12 cellular contexts compared by ENCODE assay signal in the genomic region with DNA sequence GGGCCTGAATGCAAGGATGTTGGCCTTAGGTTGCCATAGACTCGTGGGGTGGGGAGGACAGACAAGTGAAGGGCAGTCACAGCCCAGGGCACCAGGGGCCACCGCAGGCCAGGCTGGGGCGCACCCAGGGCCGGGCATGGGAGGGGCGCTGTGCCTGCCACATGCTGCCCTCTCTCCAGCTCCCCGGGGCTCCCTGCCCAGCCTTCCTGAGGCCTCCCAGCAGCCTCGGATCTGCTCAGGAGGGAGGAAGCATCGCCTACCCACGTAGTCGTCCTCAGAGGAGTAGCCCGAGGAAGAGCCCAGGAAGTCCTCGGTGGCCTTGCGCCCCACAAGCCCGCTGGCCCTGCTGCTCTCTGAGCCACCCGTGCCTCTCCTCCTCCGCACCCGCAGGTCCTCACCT. TPM values are rescaled to one million over a fixed set of nuclear protein-coding genes. Genes with fewer than 3 reads are reported as not detected.
DNase-seq lines count a peak whose midpoint lies in the region; ATAC-seq, FAIRE-seq and TF ChIP-seq lines count a peak whose summit lies in the region.
"Had no signal": no experiment of that assay in that cellular context is flagged by ENCODE, and none has a peak within 500 bp of the region (broad histone marks: within the 10 kb centered on the region; RNA-seq: fewer than 3 reads in every experiment).

No MANE protein-coding gene starts in this region.

- peaks cover 58 to 82% (median 76%) of the 10 kb centered on the region in 11 experiments for H3K36me3 ChIP-seq in BLaER1 treated with 17β-estradiol and CSF1 and Interleukin-3, amounts not matched to agents 10 nM and 100 nM
- H3K36me3 ChIP-seq in GM12878 (ENCODE audit: control insufficient read depth in 2 of 2, insufficient read depth in 2 of 2, low read length in 1 of 2), result peaks cover 33 to 36% of the 10 kb centered on the region in 2 experiments

- peak overlapping the region; percentile 57 to 99 (median 98); a peak in 21 of 22 replicates for H3K27ac ChIP-seq in BLaER1 treated with 17β-estradiol and CSF1 and Interleukin-3, amounts not matched to agents 10 nM and 100 nM
- H3K27ac ChIP-seq in GM12878 (ENCODE audit: control insufficient read depth, insufficient read depth), result peak overlapping the region; percentile 93

- H3K4me2 ChIP-seq in BLaER1 treated with 17β-estradiol and CSF1 and Interleukin-3, amounts not matched to agents 10 nM and 100 nM, result peak overlapping the region; percentile 86 to 100 (median 98)
- peak overlapping the region; percentile 90 for H3K4me2 ChIP-seq in GM12878 (ENCODE audit: control insufficient read depth, insufficient read depth)

- no TSS peak for BruUV-seq in GM12878 (replicated peaks; lab: Mats Ljungman, UMichigan)

- peaks cover 34 to 77% (median 60%) of the 10 kb centered on the region in 11 experiments; a peak in 21 of 22 replicates for H4K20me1 ChIP-seq in BLaER1 treated with 17β-estradiol and CSF1 and Interleukin-3, amounts not matched to agents 10 nM and 100 nM
- H4K20me1 ChIP-seq in GM12878 (ENCODE audit: control insufficient read depth, insufficient read depth), result no peaks in the 10 kb centered on the region

- no peak for FAIRE-seq in GM12878 (lab: Jason Lieb, UNC)

- DNase-seq in GM12878 (ENCODE audit: low read depth, low spot score) (no peak), NCI-H128 (lab: John Stamatoyannopoulos, UW; ENCODE audit: unreplicated experiment) (no peak)
- no peak for DNase-seq in natural killer cell treated with Interleukin-12 subunit alpha and Interleukin-12 subunit beta and Interleukin-15 and Interleukin-18, amount 100 ng/mL, for 72 hours (ENCODE audit: low spot score)
- no peak for DNase-seq in activated effector memory CD4-positive, alpha-beta T cell treated with Interleukin-2 at 50 U/mL for 16 hours
- DNase-seq: EL; NCI-H1092; NCI-H446; stimulated activated CD4-positive, alpha-beta T cell treated with anti-CD3 and anti-CD28 coated beads, Interleukin-2, amount 100 ng/mL, for 48 hours had no signal

- RAD21 ChIA-PET in GM12878 (lab: Charles Lee; ENCODE audit: unreplicated experiment), result interaction anchor here (1.2 kb wide), 1 partner anchor 8 kb away, joined by 3 read pairs; no protein-coding TSS in a partner anchor

- H3K9me3 Mint-ChIP-seq in IgD-negative memory B cell, result no peaks in the 10 kb centered on the region
- no peaks in the 10 kb centered on the region for H3K9me3 Mint-ChIP-seq in natural killer cell treated with Interleukin-12 subunit alpha and Interleukin-12 subunit beta and Interleukin-15 and Interleukin-18, amount 100 ng/mL, for 72 hours

- H3K79me2 ChIP-seq in GM12878 (ENCODE audit: control insufficient read depth, insufficient read depth, low read length), result peaks cover 46% of the 10 kb centered on the region

- TF ChIP-seq CTCF in GM12878 (IDR thresholded peaks at IDR 0.05 in 2 of 3, conservative IDR thresholded peaks at IDR 0.05 in 1 of 3; ENCODE audit: control insufficient read depth in 2 of 3, extremely low read depth in 1 of 3, insufficient read depth in 1 of 3, low read depth in 3 of 3, low read length in 3 of 3), result no peak

- 90% methylated on average over 17 of the region's 17 CpGs for WGBS in GM12878 (ENCODE audit: insufficient coverage, insufficient replicate concordance, low lambda C conversion rate, missing lambda C conversion rate)

- peaks cover 22 to 30% (median 29%) of the 10 kb centered on the region in 3 donors for H3K4me1 Mint-ChIP-seq in IgD-negative memory B cell
- peaks cover 45 to 50% of the 10 kb centered on the region in 2 donors for H3K4me1 Mint-ChIP-seq in natural killer cell treated with Interleukin-12 subunit alpha and Interleukin-12 subunit beta and Interleukin-15 and Interleukin-18, amount 100 ng/mL, for 72 hours (ENCODE audit: low read depth in 2 of 2)

- no peak for TF ChIP-seq EP300 in GM12878 (IDR thresholded peaks at IDR 0.05; ENCODE audit: borderline replicate concordance in 1 of 2, control insufficient read depth in 1 of 2, low read depth in 2 of 2, low read length in 2 of 2)

- SMC1A ChIA-PET in GM12878 (lab: Charles Lee; ENCODE audit: uncharacterized antibody, unreplicated experiment), result interaction anchor here (1.7 kb wide), 1 partner anchor 17 kb away, joined by 5 read pairs; no protein-coding TSS in a partner anchor

- ATAC-seq in GM12878, result no peak
- ATAC-seq in natural killer cell treated with Interleukin-12 subunit alpha and Interleukin-12 subunit beta and Interleukin-15 and Interleukin-18, amount 100 ng/mL, for 72 hours, result no peak
- ATAC-seq in GM19452 (IDR thresholded peaks at IDR 0.05; ENCODE audit: unreplicated experiment), result no peak
- no peak for ATAC-seq in GM21737 (IDR thresholded peaks at IDR 0.05; ENCODE audit: unreplicated experiment)

- peak overlapping the region; percentile 33 to 99 (median 94); a peak in 18 of 20 replicates for H3K4me3 ChIP-seq in BLaER1 treated with 17β-estradiol and CSF1 and Interleukin-3, amounts not matched to agents 10 nM and 100 nM
- H3K4me3 ChIP-seq in GM12878, result 0 out of 2 replicates have a peak overlapping the region, but pooled peaks have one; percentile 46

- intact Hi-C loops in GM12878 (cut with micrococcal nuclease; ENCODE audit: unreplicated experiment), result loop anchor here (10.0 kb wide), 1 partner anchor 906 kb away; a partner anchor contains a TSS

- no peak for TF ChIP-seq RAD21 in GM12878 (IDR thresholded peaks at IDR 0.05; ENCODE audit: insufficient read depth, low read depth, low read length)

- no peaks in the 10 kb centered on the region for H3K9me3 ChIP-seq in BLaER1 treated with 17β-estradiol and CSF1 and Interleukin-3, amounts not matched to agents 10 nM and 100 nM (replicated peaks in 1 of 11)
- no peaks in the 10 kb centered on the region for H3K9me3 ChIP-seq in GM12878 (replicated peaks; ENCODE audit: control insufficient read depth, insufficient read depth, low read length)

- H3K27me3 ChIP-seq in BLaER1 treated with 17β-estradiol and CSF1 and Interleukin-3, amounts not matched to agents 10 nM and 100 nM, result no peaks in the 10 kb centered on the region
- no peaks in the 10 kb centered on the region for H3K27me3 ChIP-seq in GM12878 (replicated peaks in 1 of 2; ENCODE audit: control insufficient read depth in 2 of 2, insufficient read depth in 2 of 2, low read length in 1 of 2)

- H3K27me3 Mint-ChIP-seq in IgD-negative memory B cell, result no peaks in the 10 kb centered on the region
- H3K27me3 Mint-ChIP-seq in natural killer cell treated with Interleukin-12 subunit alpha and Interleukin-12 subunit beta and Interleukin-15 and Interleukin-18, amount 100 ng/mL, for 72 hours, result no peaks in the 10 kb centered on the region

- peak overlapping the region in 3 of 4 donors; percentile 48 to 97 (median 95) for H3K4me3 Mint-ChIP-seq in IgD-negative memory B cell
- H3K4me3 Mint-ChIP-seq in natural killer cell treated with Interleukin-12 subunit alpha and Interleukin-12 subunit beta and Interleukin-15 and Interleukin-18, amount 100 ng/mL, for 72 hours, result peak overlapping the region; percentile 96

- POLR2A ChIA-PET in GM12878 (lab: Charles Lee), result interaction anchor here (0.6 to 5.1 kb wide), 2 partner anchors 44 to 66 kb away, joined by 14 to 27 read pairs; a partner anchor contains a TSS

- peaks cover 10% of the 10 kb centered on the region for H3K36me3 Mint-ChIP-seq in IgD-negative memory B cell
- H3K36me3 Mint-ChIP-seq in natural killer cell treated with Interleukin-12 subunit alpha and Interleukin-12 subunit beta and Interleukin-15 and Interleukin-18, amount 100 ng/mL, for 72 hours, result no peaks in the 10 kb centered on the region

- H2AFZ ChIP-seq in GM12878 (ENCODE audit: control insufficient read depth, low read depth, low read length), result no peak overlapping the region

- CTCF ChIA-PET in GM12878 (lab: Yijun Ruan, JAX), result interaction anchor here (2.3 kb wide), 1 partner anchor 16 kb away, joined by 10 read pairs; no protein-coding TSS in a partner anchor

- in situ Hi-C loops in GM12878 (cut with MboI), result no loop called here

- TF ChIP-seq POLR2A in GM12878 (IDR thresholded peaks at IDR 0.05; ENCODE audit: low read depth, low read length), result 0 out of 2 replicates have a peak, but pooled peaks have one; percentile 3

- peak overlapping the region in 2 of 3 donors; percentile 96 to 98 for H3K27ac Mint-ChIP-seq in IgD-negative memory B cell
- H3K27ac Mint-ChIP-seq in natural killer cell treated with Interleukin-12 subunit alpha and Interleukin-12 subunit beta and Interleukin-15 and Interleukin-18, amount 100 ng/mL, for 72 hours, result peak overlapping the region; percentile 94 to 97

- H3K9ac ChIP-seq in BLaER1 treated with 17β-estradiol and CSF1 and Interleukin-3, amounts not matched to agents 10 nM and 100 nM, result peak overlapping the region; percentile 58 to 98 (median 97); a peak in 21 of 22 replicates
- H3K9ac ChIP-seq in GM12878 (ENCODE audit: control insufficient read depth, insufficient read depth, low read length), result no peak overlapping the region; the same call in 1 of the 2 replicates

- H3K4me1 ChIP-seq in BLaER1 treated with 17β-estradiol and CSF1 and Interleukin-3, amounts not matched to agents 10 nM and 100 nM, result peaks cover 46 to 61% (median 54%) of the 10 kb centered on the region in 10 experiments
- H3K4me1 ChIP-seq in GM12878 (ENCODE audit: control insufficient read depth, insufficient read depth, low read length), result peaks cover 27% of the 10 kb centered on the region

RNA-seq across cellular contexts. Expression of a gene that starts 5.2 kb away (rescaled TPM):
- polyA plus RNA-seq in IgD-negative memory B cell (206 TPM), GM12878 (2011; rRNA removed) (18.6 and 38.7 TPM in 2 replicates), GM12878 (2014; fragmentation: Illumina TruSeq; extraction: Trizol) (8.7 and 26.2 TPM in 2 replicates), GM12878 (2014; fragmentation: Nextera tagmentation; extraction: Ambion mirVana) (under 1 TPM; 0.18 to 0.95 TPM), GM12878 (2014; rRNA removed) (78.0 and 103 TPM in 2 replicates), GM12878 (2016; fragmentation: Nextera tagmentation; extraction: Ambion mirVana) (10 to 100 TPM; 10.4 to 40.8 TPM)
- total RNA-seq in GM12878 (2013; cell fraction: nucleolus; rRNA removed), result 163 and 168 TPM in 2 replicates
- total RNA-seq in GM12878 (2014; rRNA removed) (69.8 and 87.5 TPM in 2 replicates), GM12878 (2014; rRNA removed; fragmentation: Illumina TruSeq; extraction: Trizol) (30.6 and 33.1 TPM in 2 replicates), GM12878 (2021) (93.4 and 107 TPM in 2 replicates)
- 26.3 TPM for polyA plus RNA-seq in GM12878 (2011; ENCODE audit: low read depth)
- 48.0 and 68.9 TPM in 2 replicates for polyA plus RNA-seq in GM12878 (2011; cell fraction: cytosol; rRNA removed)
- 156 and 202 TPM in 2 replicates for polyA plus RNA-seq in GM12878 (2011; cell fraction: nucleus; rRNA removed)
- polyA plus RNA-seq in GM12878 (2012), result 56.9 and 62.2 TPM in 2 replicates
- polyA minus RNA-seq in GM12878 (2011; rRNA and poly(A)+ RNA removed), result 49.2 and 105 TPM in 2 replicates
- 31.7 and 37.9 TPM in 2 replicates for polyA minus RNA-seq in GM12878 (2011; cell fraction: cytosol; rRNA and poly(A)+ RNA removed)
- polyA minus RNA-seq in GM12878 (2011; cell fraction: nucleus; rRNA and poly(A)+ RNA removed), result 52.8 and 89.5 TPM in 2 replicates
- total RNA-seq in natural killer cell treated with Interleukin-12 subunit alpha and Interleukin-12 subunit beta and Interleukin-15 and Interleukin-18, amount 100 ng/mL, for 72 hours, result 100 to 1,000 TPM; 203 to 215 TPM

RNA-seq across cellular contexts. Expression of a gene that starts 43.3 kb away (rescaled TPM):
- 9.0 TPM for polyA plus RNA-seq in IgD-negative memory B cell
- 2.8 and 4.9 TPM in 2 replicates for total RNA-seq in GM12878 (2013; cell fraction: nucleolus; rRNA removed)
- total RNA-seq in GM12878 (2014; rRNA removed), result 6.6 and 7.0 TPM in 2 replicates
- 4.7 and 5.3 TPM in 2 replicates for total RNA-seq in GM12878 (2014; rRNA removed; fragmentation: Illumina TruSeq; extraction: Trizol)
- total RNA-seq in GM12878 (2021), result 5.1 and 6.3 TPM in 2 replicates
- 2.8 TPM for polyA plus RNA-seq in GM12878 (2011; ENCODE audit: low read depth)
- 3.9 and 4.5 TPM in 2 replicates for polyA plus RNA-seq in GM12878 (2011; rRNA removed)
- 7.1 and 8.4 TPM in 2 replicates for polyA plus RNA-seq in GM12878 (2011; cell fraction: cytosol; rRNA removed)
- 3.3 and 5.9 TPM in 2 replicates for polyA plus RNA-seq in GM12878 (2011; cell fraction: nucleus; rRNA removed)
- 6.4 and 7.2 TPM in 2 replicates for polyA plus RNA-seq in GM12878 (2012)
- polyA plus RNA-seq in GM12878 (2014; fragmentation: Illumina TruSeq; extraction: Trizol), result 3.5 and 8.0 TPM in 2 replicates
- under 1 TPM in 1 of 2 experiments, not detected in 1; 0.35 TPM for polyA plus RNA-seq in GM12878 (2014; fragmentation: Nextera tagmentation; extraction: Ambion mirVana)
- 8.5 and 8.9 TPM in 2 replicates for polyA plus RNA-seq in GM12878 (2014; rRNA removed)
- polyA plus RNA-seq in GM12878 (2016; fragmentation: Nextera tagmentation; extraction: Ambion mirVana), result 1 to 10 TPM; 6.3 to 7.8 TPM
- polyA minus RNA-seq in GM12878 (2011; rRNA and poly(A)+ RNA removed), result 3.1 and 4.8 TPM in 2 replicates
- 1.6 and 1.8 TPM in 2 replicates for polyA minus RNA-seq in GM12878 (2011; cell fraction: cytosol; rRNA and poly(A)+ RNA removed)
- polyA minus RNA-seq in GM12878 (2011; cell fraction: nucleus; rRNA and poly(A)+ RNA removed), result 0.97 and 1.7 TPM in 2 replicates
- 10 to 100 TPM in 1 of 2 donors, 1 to 10 TPM in 1; 9.0 to 11.0 TPM for total RNA-seq in natural killer cell treated with Interleukin-12 subunit alpha and Interleukin-12 subunit beta and Interleukin-15 and Interleukin-18, amount 100 ng/mL, for 72 hours

RNA-seq across cellular contexts. Expression of a gene that starts 44.9 kb away (rescaled TPM):
- polyA plus RNA-seq in IgD-negative memory B cell (46.7 TPM), GM12878 (2011; rRNA removed) (28.0 and 47.0 TPM in 2 replicates), GM12878 (2014; fragmentation: Illumina TruSeq; extraction: Trizol) (16.6 and 39.2 TPM in 2 replicates), GM12878 (2014; fragmentation: Nextera tagmentation; extraction: Ambion mirVana) (1 to 10 TPM in 1 of 2 experiments, under 1 TPM in 1; 0.89 to 1.9 TPM), GM12878 (2014; rRNA removed) (46.2 and 57.3 TPM in 2 replicates), GM12878 (2016; fragmentation: Nextera tagmentation; extraction: Ambion mirVana) (10 to 100 TPM; 25.7 to 29.3 TPM)
- total RNA-seq in GM12878 (2013; cell fraction: nucleolus; rRNA removed), result 156 and 196 TPM in 2 replicates
- total RNA-seq in GM12878 (2014; rRNA removed) (33.8 and 39.1 TPM in 2 replicates), GM12878 (2014; rRNA removed; fragmentation: Illumina TruSeq; extraction: Trizol) (20.6 and 20.8 TPM in 2 replicates), GM12878 (2021) (55.7 and 63.1 TPM in 2 replicates)
- polyA plus RNA-seq in GM12878 (2011; ENCODE audit: low read depth), result 25.3 TPM
- polyA plus RNA-seq in GM12878 (2011; cell fraction: cytosol; rRNA removed), result 32.9 and 43.9 TPM in 2 replicates
- polyA plus RNA-seq in GM12878 (2011; cell fraction: nucleus; rRNA removed), result 185 and 188 TPM in 2 replicates
- 37.0 and 38.4 TPM in 2 replicates for polyA plus RNA-seq in GM12878 (2012)
- 56.7 and 73.3 TPM in 2 replicates for polyA minus RNA-seq in GM12878 (2011; rRNA and poly(A)+ RNA removed)
- 15.3 and 19.2 TPM in 2 replicates for polyA minus RNA-seq in GM12878 (2011; cell fraction: cytosol; rRNA and poly(A)+ RNA removed)
- polyA minus RNA-seq in GM12878 (2011; cell fraction: nucleus; rRNA and poly(A)+ RNA removed), result 76.4 and 113 TPM in 2 replicates
- 100 to 1,000 TPM; 135 to 192 TPM for total RNA-seq in natural killer cell treated with Interleukin-12 subunit alpha and Interleukin-12 subunit beta and Interleukin-15 and Interleukin-18, amount 100 ng/mL, for 72 hours

RNA-seq across cellular contexts. Expression of a gene that starts 49.9 kb away (rescaled TPM):
- polyA plus RNA-seq in IgD-negative memory B cell (5.4 TPM), GM12878 (2011; rRNA removed) (47.4 and 54.6 TPM in 2 replicates), GM12878 (2014; fragmentation: Illumina TruSeq; extraction: Trizol) (43.9 and 48.6 TPM in 2 replicates), GM12878 (2014; fragmentation: Nextera tagmentation; extraction: Ambion mirVana) (10 to 100 TPM; 11.9 to 15.9 TPM), GM12878 (2014; rRNA removed) (50.0 and 50.8 TPM in 2 replicates), GM12878 (2016; fragmentation: Nextera tagmentation; extraction: Ambion mirVana) (1 to 10 TPM; 6.2 to 7.8 TPM)
- 42.3 and 42.8 TPM in 2 replicates for total RNA-seq in GM12878 (2013; cell fraction: nucleolus; rRNA removed)
- total RNA-seq in GM12878 (2014; rRNA removed) (50.4 and 65.1 TPM in 2 replicates), GM12878 (2014; rRNA removed; fragmentation: Illumina TruSeq; extraction: Trizol) (37.1 and 37.9 TPM in 2 replicates), GM12878 (2021) (48.1 and 53.4 TPM in 2 replicates)
- 24.6 TPM for polyA plus RNA-seq in GM12878 (2011; ENCODE audit: low read depth)
- 70.1 and 74.6 TPM in 2 replicates for polyA plus RNA-seq in GM12878 (2011; cell fraction: cytosol; rRNA removed)
- polyA plus RNA-seq in GM12878 (2011; cell fraction: nucleus; rRNA removed), result 35.7 and 38.5 TPM in 2 replicates
- 33.3 and 35.5 TPM in 2 replicates for polyA plus RNA-seq in GM12878 (2012)
- 46.8 and 52.2 TPM in 2 replicates for polyA minus RNA-seq in GM12878 (2011; rRNA and poly(A)+ RNA removed)
- polyA minus RNA-seq in GM12878 (2011; cell fraction: cytosol; rRNA and poly(A)+ RNA removed), result 24.2 and 27.9 TPM in 2 replicates
- 11.6 and 18.6 TPM in 2 replicates for polyA minus RNA-seq in GM12878 (2011; cell fraction: nucleus; rRNA and poly(A)+ RNA removed)
- total RNA-seq in natural killer cell treated with Interleukin-12 subunit alpha and Interleukin-12 subunit beta and Interleukin-15 and Interleukin-18, amount 100 ng/mL, for 72 hours, result 10 to 100 TPM; 53.6 to 62.3 TPM
